ENCODE assay signal across 28 cellular contexts in genomic region chr16:56463153-56463552, GRCh38.
"Had no signal": no experiment of that assay in that cellular context is flagged by ENCODE, and none has a peak within 500 bp of the region (broad histone marks: within the 10 kb centered on the region; RNA-seq: fewer than 3 reads in every experiment).

No MANE protein-coding gene starts in this region.

- H3K4me3 Mint-ChIP-seq: dendritic cell treated with granulocyte-macrophage colony-stimulating factor and Interleukin-4, amounts not matched to agents 40 ng/mL and 50 ng/mL, for 4 days; endodermal cell had no signal

- H3K4me2 ChIP-seq: hepatocyte had no signal

- H3K9me3 Mint-ChIP-seq: dendritic cell treated with granulocyte-macrophage colony-stimulating factor and Interleukin-4, amounts not matched to agents 40 ng/mL and 50 ng/mL, for 4 days; endodermal cell had no signal

- DNase-seq: colonic mucosa; cortex of kidney; dermis blood vessel endothelial cell; dorsolateral prefrontal cortex; effector CD4-positive, alpha-beta T cell; effector CD8-positive, alpha-beta T cell; effector memory CD4-positive, alpha-beta T cell; endodermal cell; esophagus squamous epithelium; foreskin fibroblast; foreskin keratinocyte; foreskin melanocyte; gastrocnemius medialis; glutamatergic neuron; head of caudate nucleus; heart left ventricle; heart right ventricle; hippocampal formation had no signal

- H3K27ac Mint-ChIP-seq: dendritic cell treated with granulocyte-macrophage colony-stimulating factor and Interleukin-4, amounts not matched to agents 40 ng/mL and 50 ng/mL, for 4 days; endodermal cell had no signal

- H3K4me1 ChIP-seq: colonic mucosa, esophagus muscularis mucosa, foreskin keratinocyte, gastrocnemius medialis, gastroesophageal sphincter, heart left ventricle, heart right ventricle had no signal

- H3K27me3 ChIP-seq: colonic mucosa, dorsolateral prefrontal cortex, esophagus muscularis mucosa, esophagus squamous epithelium, foreskin keratinocyte, gastrocnemius medialis, gastroesophageal sphincter, heart left ventricle, heart right ventricle, hepatocyte had no signal

- ATAC-seq: esophagus mucosa, foreskin keratinocyte, gastrocnemius medialis, gastroesophageal sphincter, heart left ventricle, heart right ventricle had no signal

- H3K27ac ChIP-seq: colonic mucosa, coronary artery, epithelial cell of prostate, esophagus muscularis mucosa, esophagus squamous epithelium, foreskin keratinocyte, gastroesophageal sphincter, heart left ventricle, heart right ventricle, hepatocyte had no signal

- H3K79me2 ChIP-seq: hepatocyte had no signal

- H3K9me3 ChIP-seq: colonic mucosa, esophagus muscularis mucosa, esophagus squamous epithelium, gastrocnemius medialis, gastroesophageal sphincter, heart left ventricle, heart right ventricle had no signal

- H2AFZ ChIP-seq: hepatocyte had no signal

- H3K27me3 Mint-ChIP-seq: dendritic cell treated with granulocyte-macrophage colony-stimulating factor and Interleukin-4, amounts not matched to agents 40 ng/mL and 50 ng/mL, for 4 days had no signal

- FAIRE-seq: endometrium, endothelial cell of umbilical vein, frontal cortex had no signal

- H3K4me3 ChIP-seq: colonic mucosa, coronary artery, dorsolateral prefrontal cortex, esophagus muscularis mucosa, esophagus squamous epithelium, gastrocnemius medialis, gastroesophageal sphincter, heart left ventricle, heart right ventricle, hepatocyte had no signal
